28 cellular contexts compared by ENCODE assay signal in genomic region chr4:108874806-108875205, GRCh38.
"Had no signal": no experiment of that assay in that cellular context is flagged by ENCODE, and none has a peak within 500 bp of the region (broad histone marks: within the 10 kb centered on the region; RNA-seq: fewer than 3 reads in every experiment).

No MANE protein-coding gene starts in this region.

- H3K4me1 ChIP-seq: colonic mucosa, esophagus muscularis mucosa, esophagus squamous epithelium, gastrocnemius medialis, gastroesophageal sphincter had no signal

- FAIRE-seq: colon, endometrium, endothelial cell of umbilical vein, frontal cortex had no signal

- H3K9me3 ChIP-seq: colonic mucosa, esophagus muscularis mucosa, esophagus squamous epithelium, gastrocnemius medialis, gastroesophageal sphincter, heart left ventricle, heart right ventricle had no signal

- H3K27ac ChIP-seq: colonic mucosa, coronary artery, dorsolateral prefrontal cortex, epithelial cell of prostate, esophagus muscularis mucosa, esophagus squamous epithelium, foreskin keratinocyte, gastrocnemius medialis, gastroesophageal sphincter, heart left ventricle, heart right ventricle had no signal

- H3K36me3 ChIP-seq: colonic mucosa, esophagus muscularis mucosa, esophagus squamous epithelium, gastrocnemius medialis, gastroesophageal sphincter, heart left ventricle, heart right ventricle had no signal

- ATAC-seq: effector memory CD8-positive, alpha-beta T cell; esophagus mucosa; foreskin keratinocyte; gastrocnemius medialis; gastroesophageal sphincter; heart left ventricle; heart right ventricle had no signal

- H3K4me3 ChIP-seq: colonic mucosa, coronary artery, dorsolateral prefrontal cortex, esophagus muscularis mucosa, esophagus squamous epithelium, gastrocnemius medialis, gastroesophageal sphincter, heart left ventricle, heart right ventricle had no signal

- H3K27me3 ChIP-seq: colonic mucosa, dorsolateral prefrontal cortex, esophagus muscularis mucosa, esophagus squamous epithelium, gastrocnemius medialis, gastroesophageal sphincter, heart left ventricle, heart right ventricle had no signal

- DNase-seq: colonic mucosa; cortex of kidney; dermis blood vessel endothelial cell; dorsolateral prefrontal cortex; effector CD4-positive, alpha-beta T cell; effector CD8-positive, alpha-beta T cell; effector memory CD4-positive, alpha-beta T cell; effector memory CD8-positive, alpha-beta T cell; endodermal cell; erythroblast; esophagus squamous epithelium; foreskin fibroblast; foreskin keratinocyte; foreskin melanocyte; gastrocnemius medialis; glutamatergic neuron; head of caudate nucleus; heart left ventricle; heart right ventricle had no signal
